Comparison of ENCODE assay signal across 37 cellular contexts in genomic region chr2:117436697-117437096, GRCh38.
"Had no signal": no experiment of that assay in that cellular context is flagged by ENCODE, and none has a peak within 500 bp of the region (broad histone marks: within the 10 kb centered on the region; RNA-seq: fewer than 3 reads in every experiment).

No MANE protein-coding gene starts in this region.

- H3K9me3 Mint-ChIP-seq: activated CD4-positive, alpha-beta memory T cell treated with anti-CD3 and anti-CD28 coated beads for 36 hours; activated CD4-positive, alpha-beta T cell treated with anti-CD3 and anti-CD28 coated beads, Interleukin-2, amount 10 ng/mL, durations not matched to agents 24 days and 14 days; activated naive CD4-positive, alpha-beta T cell treated with anti-CD3 and anti-CD28 coated beads for 36 hours; activated naive CD4-positive, alpha-beta T cell treated with anti-CD3 and anti-CD28 coated beads, Interleukin-2, amount 50 U/mL, for 24 hours; activated naive CD8-positive, alpha-beta T cell treated with anti-CD3 and anti-CD28 coated beads for 36 hours; activated T-helper 1 cell treated with anti-CD3 and anti-CD28 coated beads, Interleukin-12 subunit alpha, Interleukin-12 subunit beta, Interleukin-2, Interleukin-4 antibody, amounts not matched to agents 30 ng/mL and 10 ng/mL and 1 ng/mL, durations not matched to agents 14 hours and 24 hours and 36 hours had no signal

- H3K4me3 ChIP-seq: ascending aorta, esophagus squamous epithelium, gastroesophageal sphincter had no signal

- H3K4me1 ChIP-seq: ascending aorta, esophagus squamous epithelium, gastroesophageal sphincter had no signal

- H3K4me1 Mint-ChIP-seq: activated B cell treated with CpG ODN at 0.5 μM for 24 hours; activated CD4-positive, alpha-beta T cell treated with anti-CD3 and anti-CD28 coated beads for 36 hours; activated CD4-positive, alpha-beta T cell treated with anti-CD3 and anti-CD28 coated beads, Interleukin-2, amount 10 ng/mL, durations not matched to agents 24 days and 14 days; activated CD8-positive, alpha-beta memory T cell treated with anti-CD3 and anti-CD28 coated beads, Interleukin-2, amount 10 ng/mL, durations not matched to agents 7 days and 5 days; activated naive CD4-positive, alpha-beta T cell treated with anti-CD3 and anti-CD28 coated beads, Interleukin-2, amount 50 U/mL, for 24 hours; activated naive CD8-positive, alpha-beta T cell treated with anti-CD3 and anti-CD28 coated beads for 36 hours; activated naive CD8-positive, alpha-beta T cell treated with anti-CD3 and anti-CD28 coated beads, Interleukin-2, amount 50 U/mL, for 24 hours; central memory CD8-positive, alpha-beta T cell; T-helper 17 cell had no signal

- H3K27ac Mint-ChIP-seq: activated B cell treated with CpG ODN at 0.5 μM for 24 hours; activated CD4-positive, alpha-beta memory T cell treated with anti-CD3 and anti-CD28 coated beads for 36 hours; activated CD4-positive, alpha-beta T cell treated with anti-CD3 and anti-CD28 coated beads for 36 hours; activated CD4-positive, alpha-beta T cell treated with anti-CD3 and anti-CD28 coated beads, Interleukin-2, amount 10 ng/mL, durations not matched to agents 24 days and 14 days; activated CD8-positive, alpha-beta memory T cell treated with anti-CD3 and anti-CD28 coated beads, Interleukin-2, amount 10 ng/mL, durations not matched to agents 7 days and 5 days; activated CD8-positive, alpha-beta T cell treated with anti-CD3 and anti-CD28 coated beads, Interleukin-2, amount 10 ng/mL, durations not matched to agents 7 days and 5 days; activated naive CD4-positive, alpha-beta T cell treated with anti-CD3 and anti-CD28 coated beads for 36 hours; activated naive CD4-positive, alpha-beta T cell treated with anti-CD3 and anti-CD28 coated beads, Interleukin-2, amount 50 U/mL, for 24 hours; activated naive CD8-positive, alpha-beta T cell treated with anti-CD3 and anti-CD28 coated beads for 36 hours; activated naive CD8-positive, alpha-beta T cell treated with anti-CD3 and anti-CD28 coated beads, Interleukin-2, amount 50 U/mL, for 24 hours; activated T-helper 1 cell treated with anti-CD3 and anti-CD28 coated beads, Interleukin-12 subunit alpha, Interleukin-12 subunit beta, Interleukin-2, Interleukin-4 antibody, amounts not matched to agents 30 ng/mL and 10 ng/mL and 1 ng/mL, durations not matched to agents 14 hours and 24 hours and 36 hours; activated T-helper 2 cell treated with anti-CD3 and anti-CD28 coated beads, Interferon-gamma antibody, Interleukin-2, Interleukin-4, amounts not matched to agents 10 μg/mL and 5 μg/mL and 100 μg/mL, durations not matched to agents 14 hours and 24 hours and 36 hours; effector memory CD8-positive, alpha-beta T cell; T-helper 17 cell; T-helper 2 cell treated with Interferon-gamma antibody and Interleukin-4, amounts not matched to agents 5 μg/mL and 100 μg/mL, for 36 hours had no signal

- H3K36me3 ChIP-seq: ascending aorta, brain microvascular endothelial cell, esophagus squamous epithelium, gastroesophageal sphincter, WERI-Rb-1 had no signal

- DNase-seq: activated B cell treated with CpG ODN at 0.5 μM for 24 hours; activated CD4-positive, alpha-beta memory T cell treated with anti-CD3 and anti-CD28 coated beads for 36 hours; activated CD4-positive, alpha-beta T cell treated with anti-CD3 and anti-CD28 coated beads for 36 hours; activated CD4-positive, alpha-beta T cell treated with anti-CD3 and anti-CD28 coated beads, Interleukin-2, amount 10 ng/mL, durations not matched to agents 24 days and 14 days; activated CD4-positive, CD25-positive, alpha-beta regulatory T cell treated with anti-CD3 and anti-CD28 coated beads, Interleukin-2, amount 50 U/mL, for 72 hours; activated CD8-positive, alpha-beta memory T cell treated with anti-CD3 and anti-CD28 coated beads, Interleukin-2, amount 10 ng/mL, durations not matched to agents 7 days and 5 days; activated CD8-positive, alpha-beta memory T cell treated with anti-CD3 and anti-CD28 coated beads, Interleukin-2, amount 50 U/mL, for 4 hours; activated CD8-positive, alpha-beta T cell treated with anti-CD3 and anti-CD28 coated beads, Interleukin-2, amount 10 ng/mL, durations not matched to agents 7 days and 5 days; activated effector memory CD4-positive, alpha-beta T cell treated with anti-CD3 and anti-CD28 coated beads, Interleukin-2, amount 50 U/mL, for 16 hours; activated naive CD4-positive, alpha-beta T cell treated with anti-CD3 and anti-CD28 coated beads for 36 hours; activated naive CD8-positive, alpha-beta T cell treated with anti-CD3 and anti-CD28 coated beads for 36 hours; activated naive CD8-positive, alpha-beta T cell treated with anti-CD3 and anti-CD28 coated beads, Interleukin-2, amount 50 U/mL, for 24 hours; activated T-cell treated with anti-CD3 and anti-CD28 coated beads, Interleukin-2, amount 50 U/mL, for 1 hour; activated T-cell treated with anti-CD3 and anti-CD28 coated beads, Interleukin-2, amount 50 U/mL, for 48 hours; brain microvascular endothelial cell; cortex of kidney; dermis blood vessel endothelial cell; effector CD4-positive, alpha-beta T cell; effector memory CD8-positive, alpha-beta T cell; esophagus squamous epithelium; foreskin melanocyte; head of caudate nucleus; T-helper 1 cell; T-helper 17 cell; T1000; WERI-Rb-1 had no signal

- H3K36me3 Mint-ChIP-seq: activated CD4-positive, alpha-beta memory T cell treated with anti-CD3 and anti-CD28 coated beads for 36 hours; activated CD8-positive, alpha-beta memory T cell treated with anti-CD3 and anti-CD28 coated beads, Interleukin-2, amount 10 ng/mL, durations not matched to agents 7 days and 5 days; activated naive CD4-positive, alpha-beta T cell treated with anti-CD3 and anti-CD28 coated beads, Interleukin-2, amount 50 U/mL, for 24 hours; activated naive CD8-positive, alpha-beta T cell treated with anti-CD3 and anti-CD28 coated beads for 36 hours had no signal

- ATAC-seq: activated CD4-positive, alpha-beta T cell treated with anti-CD3 and anti-CD28 coated beads for 36 hours; activated CD8-positive, alpha-beta memory T cell treated with anti-CD3 and anti-CD28 coated beads, Interleukin-2, amount 10 ng/mL, durations not matched to agents 7 days and 5 days; activated CD8-positive, alpha-beta T cell treated with anti-CD3 and anti-CD28 coated beads, Interleukin-2, amount 10 ng/mL, durations not matched to agents 7 days and 5 days; activated naive CD8-positive, alpha-beta T cell treated with anti-CD3 and anti-CD28 coated beads, Interleukin-2, amount 50 U/mL, for 24 hours; effector memory CD8-positive, alpha-beta T cell; gastroesophageal sphincter; T-helper 17 cell had no signal

- H3K27me3 Mint-ChIP-seq: activated B cell treated with CpG ODN at 0.5 μM for 24 hours; activated CD4-positive, alpha-beta memory T cell treated with anti-CD3 and anti-CD28 coated beads for 36 hours; activated CD4-positive, alpha-beta T cell treated with anti-CD3 and anti-CD28 coated beads for 36 hours; activated CD4-positive, alpha-beta T cell treated with anti-CD3 and anti-CD28 coated beads, Interleukin-2, amount 10 ng/mL, durations not matched to agents 24 days and 14 days; activated CD8-positive, alpha-beta memory T cell treated with anti-CD3 and anti-CD28 coated beads, Interleukin-2, amount 10 ng/mL, durations not matched to agents 7 days and 5 days; activated naive CD8-positive, alpha-beta T cell treated with anti-CD3 and anti-CD28 coated beads for 36 hours; activated naive CD8-positive, alpha-beta T cell treated with anti-CD3 and anti-CD28 coated beads, Interleukin-2, amount 50 U/mL, for 24 hours; central memory CD8-positive, alpha-beta T cell; effector memory CD8-positive, alpha-beta T cell; T-helper 17 cell had no signal

- H3K4me3 Mint-ChIP-seq: activated B cell treated with CpG ODN at 0.5 μM for 24 hours; activated CD4-positive, alpha-beta memory T cell treated with anti-CD3 and anti-CD28 coated beads for 36 hours; activated CD4-positive, alpha-beta T cell treated with anti-CD3 and anti-CD28 coated beads for 36 hours; activated CD4-positive, alpha-beta T cell treated with anti-CD3 and anti-CD28 coated beads, Interleukin-2, amount 10 ng/mL, durations not matched to agents 24 days and 14 days; activated CD8-positive, alpha-beta memory T cell treated with anti-CD3 and anti-CD28 coated beads, Interleukin-2, amount 10 ng/mL, durations not matched to agents 7 days and 5 days; activated CD8-positive, alpha-beta T cell treated with anti-CD3 and anti-CD28 coated beads, Interleukin-2, amount 10 ng/mL, durations not matched to agents 7 days and 5 days; activated naive CD4-positive, alpha-beta T cell treated with anti-CD3 and anti-CD28 coated beads for 36 hours; activated naive CD4-positive, alpha-beta T cell treated with anti-CD3 and anti-CD28 coated beads, Interleukin-2, amount 50 U/mL, for 24 hours; activated naive CD8-positive, alpha-beta T cell treated with anti-CD3 and anti-CD28 coated beads for 36 hours; activated naive CD8-positive, alpha-beta T cell treated with anti-CD3 and anti-CD28 coated beads, Interleukin-2, amount 50 U/mL, for 24 hours; activated T-helper 1 cell treated with anti-CD3 and anti-CD28 coated beads, Interleukin-12 subunit alpha, Interleukin-12 subunit beta, Interleukin-2, Interleukin-4 antibody, amounts not matched to agents 30 ng/mL and 10 ng/mL and 1 ng/mL, durations not matched to agents 14 hours and 24 hours and 36 hours; central memory CD8-positive, alpha-beta T cell; effector memory CD8-positive, alpha-beta T cell; T-helper 17 cell; T-helper 2 cell treated with Interferon-gamma antibody and Interleukin-4, amounts not matched to agents 5 μg/mL and 100 μg/mL, for 36 hours had no signal

- FAIRE-seq: bronchial epithelial cell, endometrium, endothelial cell of umbilical vein had no signal

- H3K27me3 ChIP-seq: ascending aorta, brain microvascular endothelial cell, esophagus squamous epithelium, gastroesophageal sphincter had no signal

- H3K9me3 ChIP-seq: ascending aorta, esophagus squamous epithelium, gastroesophageal sphincter had no signal

- H3K27ac ChIP-seq: ascending aorta, brain microvascular endothelial cell, epithelial cell of prostate, esophagus squamous epithelium, gastroesophageal sphincter, WERI-Rb-1 had no signal
